1 cellular context compared by ENCODE assay signal in the genomic region with DNA sequence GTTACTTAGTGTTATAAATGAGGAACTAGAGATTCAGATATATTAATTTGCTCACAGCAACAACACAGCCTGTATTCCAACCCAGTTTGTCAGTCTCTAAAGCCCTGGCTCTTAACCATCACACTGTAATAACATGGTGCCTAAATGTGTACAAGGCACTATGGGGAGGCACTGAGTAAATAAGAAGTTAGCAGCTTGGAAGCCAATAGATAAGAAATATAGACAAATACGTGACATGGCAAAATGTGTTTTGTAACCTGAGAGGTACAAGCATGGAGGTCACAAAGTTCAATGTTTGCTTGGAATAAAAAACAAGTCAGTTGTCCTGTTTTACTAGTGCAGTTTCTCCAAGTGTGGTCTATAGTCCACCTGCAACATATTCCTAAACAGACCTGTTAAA.
TF ChIP-seq lines count a peak whose summit lies in the region.

No MANE protein-coding gene starts in this region.

TF ChIP-seq in HepG2, 621 proteins besides CTCF, POLR2A, EP300 and RAD21 (continued from another document and continues in another):
- TF ChIP-seq, protein P1, sequence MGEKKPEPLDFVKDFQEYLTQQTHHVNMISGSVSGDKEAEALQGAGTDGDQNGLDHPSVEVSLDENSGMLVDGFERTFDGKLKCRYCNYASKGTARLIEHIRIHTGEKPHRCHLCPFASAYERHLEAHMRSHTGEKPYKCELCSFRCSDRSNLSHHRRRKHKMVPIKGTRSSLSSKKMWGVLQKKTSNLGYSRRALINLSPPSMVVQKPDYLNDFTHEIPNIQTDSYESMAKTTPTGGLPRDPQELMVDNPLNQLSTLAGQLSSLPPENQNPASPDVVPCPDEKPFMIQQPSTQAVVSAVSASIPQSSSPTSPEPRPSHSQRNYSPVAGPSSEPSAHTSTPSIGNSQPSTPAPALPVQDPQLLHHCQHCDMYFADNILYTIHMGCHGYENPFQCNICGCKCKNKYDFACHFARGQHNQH (CRISPR knock-in tag; IDR thresholded peaks at IDR 0.05): peak; percentile 57; the same call in 1 of the 2 replicates
- TF ChIP-seq, protein P2, sequence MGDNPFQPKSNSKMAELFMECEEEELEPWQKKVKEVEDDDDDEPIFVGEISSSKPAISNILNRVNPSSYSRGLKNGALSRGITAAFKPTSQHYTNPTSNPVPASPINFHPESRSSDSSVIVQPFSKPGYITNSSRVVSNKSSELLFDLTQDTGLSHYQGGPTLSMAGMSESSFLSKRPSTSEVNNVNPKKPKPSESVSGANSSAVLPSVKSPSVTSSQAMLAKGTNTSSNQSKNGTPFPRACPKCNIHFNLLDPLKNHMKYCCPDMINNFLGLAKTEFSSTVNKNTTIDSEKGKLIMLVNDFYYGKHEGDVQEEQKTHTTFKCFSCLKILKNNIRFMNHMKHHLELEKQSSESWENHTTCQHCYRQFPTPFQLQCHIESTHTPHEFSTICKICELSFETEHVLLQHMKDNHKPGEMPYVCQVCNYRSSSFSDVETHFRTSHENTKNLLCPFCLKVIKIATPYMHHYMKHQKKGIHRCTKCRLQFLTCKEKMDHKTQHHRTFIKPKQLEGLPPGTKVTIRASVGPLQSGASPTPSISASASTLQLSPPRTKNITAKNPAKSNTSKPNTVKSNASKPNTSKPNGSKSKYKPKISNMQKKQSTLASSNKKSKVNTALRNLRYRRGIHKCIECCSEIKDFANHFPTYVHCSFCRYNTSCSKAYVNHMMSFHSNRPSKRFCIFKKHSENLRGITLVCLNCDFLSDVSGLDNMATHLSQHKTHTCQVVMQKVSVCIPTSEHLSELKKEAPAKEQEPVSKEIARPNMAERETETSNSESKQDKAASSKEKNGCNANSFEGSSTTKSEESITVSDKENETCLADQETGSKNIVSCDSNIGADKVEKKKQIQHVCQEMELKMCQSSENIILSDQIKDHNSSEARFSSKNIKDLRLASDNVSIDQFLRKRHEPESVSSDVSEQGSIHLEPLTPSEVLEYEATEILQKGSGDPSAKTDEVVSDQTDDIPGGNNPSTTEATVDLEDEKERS (CRISPR knock-in tag; IDR thresholded peaks at IDR 0.05): peak; percentile 39; the same call in 1 of the 2 replicates
- TF ChIP-seq ZNF124 (CRISPR knock-in tag; IDR thresholded peaks at IDR 0.05) (no peak), HMG20A (CRISPR knock-in tag; IDR thresholded peaks at IDR 0.05; ENCODE audit: borderline replicate concordance) (peak; percentile 76; the same call in 1 of the 2 replicates), DMAP1 (CRISPR knock-in tag; IDR thresholded peaks at IDR 0.05) (no peak), MAFG (CRISPR knock-in tag; IDR thresholded peaks at IDR 0.05) (no peak), SALL1 (CRISPR knock-in tag; IDR thresholded peaks at IDR 0.05) (peak; percentile 56; the same call in 1 of the 2 replicates), AGO2 (optimal IDR thresholded peaks at IDR 0.05; ENCODE audit: low read depth, low read length) (no peak), ZMYM4 (CRISPR knock-in tag; IDR thresholded peaks at IDR 0.05) (peak; percentile 76; the same call in 1 of the 2 replicates), ZNF180 (CRISPR knock-in tag; IDR thresholded peaks at IDR 0.05; ENCODE audit: borderline replicate concordance, low read depth) (no peak), GATA4 (IDR thresholded peaks at IDR 0.05; ENCODE audit: borderline replicate concordance, low read depth) (peak; percentile 66; the same call in 1 of the 2 replicates), TARDBP (CRISPR knock-in tag; IDR thresholded peaks at IDR 0.05) (peak; percentile 42; the same call in 1 of the 2 replicates), ZNF768 (CRISPR knock-in tag; IDR thresholded peaks at IDR 0.05) (no peak), KDM6A (CRISPR knock-in tag; IDR thresholded peaks at IDR 0.05; ENCODE audit: low read depth) (peak; percentile 61), GABPA (IDR thresholded peaks at IDR 0.05; ENCODE audit: low read depth, low read length) (no peak), GABPA (CRISPR knock-in tag; IDR thresholded peaks at IDR 0.05; ENCODE audit: low read depth) (peak; percentile 37; the same call in 1 of the 2 replicates), RXRA (CRISPR knock-in tag; IDR thresholded peaks at IDR 0.05) (peak; percentile 46; the same call in 1 of the 2 replicates), ZMYM2 (CRISPR knock-in tag; IDR thresholded peaks at IDR 0.05) (0 out of 2 replicates have a peak, but pooled peaks have one; percentile 22), AHR (CRISPR knock-in tag; IDR thresholded peaks at IDR 0.05) (no peak), SOX6 (IDR thresholded peaks at IDR 0.05) (no peak), SOX6 (CRISPR knock-in tag; IDR thresholded peaks at IDR 0.05) (peak; percentile 69), FOXA3 (CRISPR knock-in tag; IDR thresholded peaks at IDR 0.05) (peak; percentile 97), RCOR2 (CRISPR knock-in tag; IDR thresholded peaks at IDR 0.05) (peak; percentile 62; the same call in 1 of the 2 replicates), ZSCAN20 (CRISPR knock-in tag; IDR thresholded peaks at IDR 0.05; ENCODE audit: borderline replicate concordance) (no peak), FOXK1 (CRISPR knock-in tag; IDR thresholded peaks at IDR 0.05; ENCODE audit: borderline replicate concordance, low read depth) (peak; percentile 80; the same call in 1 of the 2 replicates), MAFF (IDR thresholded peaks at IDR 0.05; ENCODE audit: low read depth, low read length) (peak; percentile 68)
- TF ChIP-seq, protein P3, sequence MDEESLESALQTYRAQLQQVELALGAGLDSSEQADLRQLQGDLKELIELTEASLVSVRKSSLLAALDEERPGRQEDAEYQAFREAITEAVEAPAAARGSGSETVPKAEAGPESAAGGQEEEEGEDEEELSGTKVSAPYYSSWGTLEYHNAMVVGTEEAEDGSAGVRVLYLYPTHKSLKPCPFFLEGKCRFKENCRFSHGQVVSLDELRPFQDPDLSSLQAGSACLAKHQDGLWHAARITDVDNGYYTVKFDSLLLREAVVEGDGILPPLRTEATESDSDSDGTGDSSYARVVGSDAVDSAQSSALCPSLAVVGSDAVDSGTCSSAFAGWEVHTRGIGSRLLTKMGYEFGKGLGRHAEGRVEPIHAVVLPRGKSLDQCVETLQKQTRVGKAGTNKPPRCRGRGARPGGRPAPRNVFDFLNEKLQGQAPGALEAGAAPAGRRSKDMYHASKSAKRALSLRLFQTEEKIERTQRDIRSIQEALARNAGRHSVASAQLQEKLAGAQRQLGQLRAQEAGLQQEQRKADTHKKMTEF (CRISPR knock-in tag; IDR thresholded peaks at IDR 0.05): peak; percentile 69
- TF ChIP-seq, protein P4, sequence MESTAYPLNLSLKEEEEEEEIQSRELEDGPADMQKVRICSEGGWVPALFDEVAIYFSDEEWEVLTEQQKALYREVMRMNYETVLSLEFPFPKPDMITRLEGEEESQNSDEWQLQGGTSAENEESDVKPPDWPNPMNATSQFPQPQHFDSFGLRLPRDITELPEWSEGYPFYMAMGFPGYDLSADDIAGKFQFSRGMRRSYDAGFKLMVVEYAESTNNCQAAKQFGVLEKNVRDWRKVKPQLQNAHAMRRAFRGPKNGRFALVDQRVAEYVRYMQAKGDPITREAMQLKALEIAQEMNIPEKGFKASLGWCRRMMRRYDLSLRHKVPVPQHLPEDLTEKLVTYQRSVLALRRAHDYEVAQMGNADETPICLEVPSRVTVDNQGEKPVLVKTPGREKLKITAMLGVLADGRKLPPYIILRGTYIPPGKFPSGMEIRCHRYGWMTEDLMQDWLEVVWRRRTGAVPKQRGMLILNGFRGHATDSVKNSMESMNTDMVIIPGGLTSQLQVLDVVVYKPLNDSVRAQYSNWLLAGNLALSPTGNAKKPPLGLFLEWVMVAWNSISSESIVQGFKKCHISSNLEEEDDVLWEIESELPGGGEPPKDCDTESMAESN (CRISPR knock-in tag; conservative IDR thresholded peaks at IDR 0.05): 0 out of 2 replicates have a peak, but pooled peaks have one; percentile 41
- TF ChIP-seq, protein P5, sequence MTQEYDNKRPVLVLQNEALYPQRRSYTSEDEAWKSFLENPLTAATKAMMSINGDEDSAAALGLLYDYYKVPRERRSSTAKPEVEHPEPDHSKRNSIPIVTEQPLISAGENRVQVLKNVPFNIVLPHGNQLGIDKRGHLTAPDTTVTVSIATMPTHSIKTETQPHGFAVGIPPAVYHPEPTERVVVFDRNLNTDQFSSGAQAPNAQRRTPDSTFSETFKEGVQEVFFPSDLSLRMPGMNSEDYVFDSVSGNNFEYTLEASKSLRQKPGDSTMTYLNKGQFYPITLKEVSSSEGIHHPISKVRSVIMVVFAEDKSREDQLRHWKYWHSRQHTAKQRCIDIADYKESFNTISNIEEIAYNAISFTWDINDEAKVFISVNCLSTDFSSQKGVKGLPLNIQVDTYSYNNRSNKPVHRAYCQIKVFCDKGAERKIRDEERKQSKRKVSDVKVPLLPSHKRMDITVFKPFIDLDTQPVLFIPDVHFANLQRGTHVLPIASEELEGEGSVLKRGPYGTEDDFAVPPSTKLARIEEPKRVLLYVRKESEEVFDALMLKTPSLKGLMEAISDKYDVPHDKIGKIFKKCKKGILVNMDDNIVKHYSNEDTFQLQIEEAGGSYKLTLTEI (CRISPR knock-in tag; conservative IDR thresholded peaks at IDR 0.05): no peak
- TF ChIP-seq, protein P6, sequence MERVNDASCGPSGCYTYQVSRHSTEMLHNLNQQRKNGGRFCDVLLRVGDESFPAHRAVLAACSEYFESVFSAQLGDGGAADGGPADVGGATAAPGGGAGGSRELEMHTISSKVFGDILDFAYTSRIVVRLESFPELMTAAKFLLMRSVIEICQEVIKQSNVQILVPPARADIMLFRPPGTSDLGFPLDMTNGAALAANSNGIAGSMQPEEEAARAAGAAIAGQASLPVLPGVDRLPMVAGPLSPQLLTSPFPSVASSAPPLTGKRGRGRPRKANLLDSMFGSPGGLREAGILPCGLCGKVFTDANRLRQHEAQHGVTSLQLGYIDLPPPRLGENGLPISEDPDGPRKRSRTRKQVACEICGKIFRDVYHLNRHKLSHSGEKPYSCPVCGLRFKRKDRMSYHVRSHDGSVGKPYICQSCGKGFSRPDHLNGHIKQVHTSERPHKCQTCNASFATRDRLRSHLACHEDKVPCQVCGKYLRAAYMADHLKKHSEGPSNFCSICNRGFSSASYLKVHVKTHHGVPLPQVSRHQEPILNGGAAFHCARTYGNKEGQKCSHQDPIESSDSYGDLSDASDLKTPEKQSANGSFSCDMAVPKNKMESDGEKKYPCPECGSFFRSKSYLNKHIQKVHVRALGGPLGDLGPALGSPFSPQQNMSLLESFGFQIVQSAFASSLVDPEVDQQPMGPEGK (CRISPR knock-in tag; IDR thresholded peaks at IDR 0.05): peak; percentile 77
- TF ChIP-seq, protein P7, sequence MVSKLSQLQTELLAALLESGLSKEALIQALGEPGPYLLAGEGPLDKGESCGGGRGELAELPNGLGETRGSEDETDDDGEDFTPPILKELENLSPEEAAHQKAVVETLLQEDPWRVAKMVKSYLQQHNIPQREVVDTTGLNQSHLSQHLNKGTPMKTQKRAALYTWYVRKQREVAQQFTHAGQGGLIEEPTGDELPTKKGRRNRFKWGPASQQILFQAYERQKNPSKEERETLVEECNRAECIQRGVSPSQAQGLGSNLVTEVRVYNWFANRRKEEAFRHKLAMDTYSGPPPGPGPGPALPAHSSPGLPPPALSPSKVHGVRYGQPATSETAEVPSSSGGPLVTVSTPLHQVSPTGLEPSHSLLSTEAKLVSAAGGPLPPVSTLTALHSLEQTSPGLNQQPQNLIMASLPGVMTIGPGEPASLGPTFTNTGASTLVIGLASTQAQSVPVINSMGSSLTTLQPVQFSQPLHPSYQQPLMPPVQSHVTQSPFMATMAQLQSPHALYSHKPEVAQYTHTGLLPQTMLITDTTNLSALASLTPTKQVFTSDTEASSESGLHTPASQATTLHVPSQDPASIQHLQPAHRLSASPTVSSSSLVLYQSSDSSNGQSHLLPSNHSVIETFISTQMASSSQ (IDR thresholded peaks at IDR 0.05; ENCODE audit: low read depth): peak; percentile 14; the same call in 1 of the 2 replicates
- TF ChIP-seq, protein P7 (CRISPR knock-in tag; IDR thresholded peaks at IDR 0.05; ENCODE audit: borderline replicate concordance): no peak
- TF ChIP-seq, protein P8, sequence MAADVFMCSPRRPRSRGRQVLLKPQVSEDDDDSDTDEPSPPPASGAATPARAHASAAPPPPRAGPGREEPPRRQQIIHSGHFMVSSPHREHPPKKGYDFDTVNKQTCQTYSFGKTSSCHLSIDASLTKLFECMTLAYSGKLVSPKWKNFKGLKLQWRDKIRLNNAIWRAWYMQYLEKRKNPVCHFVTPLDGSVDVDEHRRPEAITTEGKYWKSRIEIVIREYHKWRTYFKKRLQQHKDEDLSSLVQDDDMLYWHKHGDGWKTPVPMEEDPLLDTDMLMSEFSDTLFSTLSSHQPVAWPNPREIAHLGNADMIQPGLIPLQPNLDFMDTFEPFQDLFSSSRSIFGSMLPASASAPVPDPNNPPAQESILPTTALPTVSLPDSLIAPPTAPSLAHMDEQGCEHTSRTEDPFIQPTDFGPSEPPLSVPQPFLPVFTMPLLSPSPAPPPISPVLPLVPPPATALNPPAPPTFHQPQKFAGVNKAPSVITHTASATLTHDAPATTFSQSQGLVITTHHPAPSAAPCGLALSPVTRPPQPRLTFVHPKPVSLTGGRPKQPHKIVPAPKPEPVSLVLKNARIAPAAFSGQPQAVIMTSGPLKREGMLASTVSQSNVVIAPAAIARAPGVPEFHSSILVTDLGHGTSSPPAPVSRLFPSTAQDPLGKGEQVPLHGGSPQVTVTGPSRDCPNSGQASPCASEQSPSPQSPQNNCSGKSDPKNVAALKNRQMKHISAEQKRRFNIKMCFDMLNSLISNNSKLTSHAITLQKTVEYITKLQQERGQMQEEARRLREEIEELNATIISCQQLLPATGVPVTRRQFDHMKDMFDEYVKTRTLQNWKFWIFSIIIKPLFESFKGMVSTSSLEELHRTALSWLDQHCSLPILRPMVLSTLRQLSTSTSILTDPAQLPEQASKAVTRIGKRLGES (CRISPR knock-in tag; IDR thresholded peaks at IDR 0.05; ENCODE audit: borderline replicate concordance): no peak
- TF ChIP-seq, protein P9, sequence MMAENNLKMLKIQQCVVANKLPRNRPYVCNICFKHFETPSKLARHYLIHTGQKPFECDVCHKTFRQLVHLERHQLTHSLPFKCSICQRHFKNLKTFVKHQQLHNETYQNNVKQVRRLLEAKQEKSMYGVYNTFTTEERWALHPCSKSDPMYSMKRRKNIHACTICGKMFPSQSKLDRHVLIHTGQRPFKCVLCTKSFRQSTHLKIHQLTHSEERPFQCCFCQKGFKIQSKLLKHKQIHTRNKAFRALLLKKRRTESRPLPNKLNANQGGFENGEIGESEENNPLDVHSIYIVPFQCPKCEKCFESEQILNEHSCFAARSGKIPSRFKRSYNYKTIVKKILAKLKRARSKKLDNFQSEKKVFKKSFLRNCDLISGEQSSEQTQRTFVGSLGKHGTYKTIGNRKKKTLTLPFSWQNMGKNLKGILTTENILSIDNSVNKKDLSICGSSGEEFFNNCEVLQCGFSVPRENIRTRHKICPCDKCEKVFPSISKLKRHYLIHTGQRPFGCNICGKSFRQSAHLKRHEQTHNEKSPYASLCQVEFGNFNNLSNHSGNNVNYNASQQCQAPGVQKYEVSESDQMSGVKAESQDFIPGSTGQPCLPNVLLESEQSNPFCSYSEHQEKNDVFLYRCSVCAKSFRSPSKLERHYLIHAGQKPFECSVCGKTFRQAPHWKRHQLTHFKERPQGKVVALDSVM (CRISPR knock-in tag; IDR thresholded peaks at IDR 0.05): no peak
